Comparison of ENCODE assay signal across 9 cellular contexts in the genomic region with DNA sequence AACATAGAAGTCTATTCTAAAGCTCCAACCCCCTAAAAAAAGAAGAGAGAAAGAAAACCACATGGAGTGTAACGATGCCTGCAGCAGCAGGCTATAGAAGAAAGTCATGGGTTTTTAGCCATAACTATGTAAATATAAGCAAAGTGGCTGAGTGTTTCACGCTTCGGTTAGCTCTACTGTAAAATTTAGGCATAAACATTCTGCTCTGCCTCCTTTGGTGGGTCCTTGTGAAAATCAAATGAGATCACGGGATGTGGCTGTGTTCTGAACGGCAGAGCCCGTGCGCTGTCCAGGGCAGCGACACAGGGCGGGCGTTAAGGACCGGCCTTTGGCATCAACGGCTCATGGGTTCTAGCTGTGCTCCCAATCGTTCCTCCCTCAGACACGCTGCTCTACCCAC.
A peak's percentile ranks its signal among the peaks of the same experiment; 100 is the strongest.
DNase-seq lines count a peak whose midpoint lies in the region; ATAC-seq and TF ChIP-seq lines count a peak whose summit lies in the region.
"Had no signal": no experiment of that assay in that cellular context is flagged by ENCODE, and none has a peak within 500 bp of the region (broad histone marks: within the 10 kb centered on the region; RNA-seq: fewer than 3 reads in every experiment).

No MANE protein-coding gene starts in this region.

- peaks cover 0 to 43% of the 10 kb centered on the region in 2 donors for H3K36me3 ChIP-seq in vagina
- H3K36me3 ChIP-seq in testis (ENCODE audit: low read depth, missing control alignments), result no peaks in the 10 kb centered on the region

- intact Hi-C loops in vagina (cut with DNase I), result no loop called here
- intact Hi-C loops in testis (cut with DNase I; ENCODE audit: low total_unique reads), result loop anchor here (10.0 kb wide), 2 partner anchors 51 to 79 kb away; partner anchors contain the start of gene IRF2

- no peak overlapping the region for H3K4me3 ChIP-seq in vagina
- H3K4me3 ChIP-seq in testis, result no peak overlapping the region
- H3K4me3 ChIP-seq: HAP-1 had no signal

- TF ChIP-seq POLR2A in vagina (IDR thresholded peaks at IDR 0.05) (no peak), testis (IDR thresholded peaks at IDR 0.05) (no peak)

- 90 to 91% methylated on average over 14 of the region's 14 CpGs for WGBS in testis, 2 donors

- ATAC-seq in GM18502 (IDR thresholded peaks at IDR 0.05; ENCODE audit: poor library complexity, unreplicated experiment) (peak; percentile 83), GM21390 (IDR thresholded peaks at IDR 0.05; ENCODE audit: unreplicated experiment) (peak; percentile 83), HG03460 (IDR thresholded peaks at IDR 0.05; ENCODE audit: unreplicated experiment) (peak; percentile 93)

- H3K27ac ChIP-seq in vagina (no peak overlapping the region), testis (no peak overlapping the region)

- peak; percentile 83 for DNase-seq in germinal center (ENCODE audit: low spot score)
- DNase-seq in vagina (ENCODE audit: extremely low spot score in 2 of 2), result no peak
- no peak for DNase-seq in testis
- DNase-seq in stimulated activated CD4-positive, alpha-beta T cell treated with anti-CD3 and anti-CD28 coated beads, Interleukin-4, amount 100 ng/mL, for 1 hour, result no peak
- DNase-seq in HuH-7.5 (ENCODE audit: low spot score), result no peak

- H3K9me3 ChIP-seq in vagina, result no peaks in the 10 kb centered on the region
- H3K9me3 ChIP-seq in testis, result no peaks in the 10 kb centered on the region
- H3K9me3 ChIP-seq: HAP-1 had no signal

- H3K4me1 ChIP-seq in vagina (peaks cover 3% of the 10 kb centered on the region), testis (peaks cover 29% of the 10 kb centered on the region)
- H3K4me1 ChIP-seq: HAP-1 had no signal

- TF ChIP-seq CTCF in vagina (IDR thresholded peaks at IDR 0.05) (no peak), testis (IDR thresholded peaks at IDR 0.05) (no peak)

- H3K27me3 ChIP-seq in vagina, result no peaks in the 10 kb centered on the region
- H3K27me3 ChIP-seq in testis, result no peaks in the 10 kb centered on the region
